7 cellular contexts compared by ENCODE assay signal in the genomic region with DNA sequence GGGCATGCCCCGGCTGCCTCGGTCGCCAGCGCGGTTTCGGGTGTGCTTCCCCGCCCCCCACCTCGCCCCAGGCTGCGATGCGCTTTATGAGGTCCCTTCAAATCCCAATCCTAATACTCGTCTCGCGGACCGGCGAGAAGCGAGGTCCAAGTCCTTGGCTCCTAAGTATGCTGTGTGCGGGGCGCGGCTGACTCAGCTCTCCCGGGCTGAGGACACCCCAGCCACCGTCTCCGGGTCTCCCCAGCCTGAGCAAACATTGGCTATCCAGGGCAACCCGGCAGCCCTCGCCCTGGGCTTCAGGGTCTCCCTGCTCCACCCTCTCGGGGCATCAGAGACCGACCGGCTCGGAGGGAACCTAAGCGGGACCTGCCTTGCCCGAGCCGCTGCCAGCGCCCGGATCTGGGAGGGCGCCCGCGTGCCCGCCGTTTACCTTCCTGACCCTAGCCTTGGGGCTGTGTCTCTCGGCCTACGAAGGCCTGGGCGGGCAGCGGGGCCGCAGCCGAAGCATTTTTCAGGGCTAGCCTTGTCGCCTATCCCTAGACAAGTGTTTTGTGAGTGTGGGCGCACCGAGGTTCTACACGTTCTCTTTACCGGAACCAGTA. TPM values are rescaled to one million over a fixed set of nuclear protein-coding genes. Genes with fewer than 3 reads are reported as not detected.
DNase-seq lines count a peak whose midpoint lies in the region; ATAC-seq and TF ChIP-seq lines count a peak whose summit lies in the region.

No MANE protein-coding gene starts in this region.

- H3K9me3 ChIP-seq in adipocyte (ENCODE audit: control insufficient read depth, low read length): no peaks in the 10 kb centered on the region
- H3K9me3 ChIP-seq in trophoblast cell (ENCODE audit: insufficient read depth, low read depth, low read length): peaks cover 1% of the 10 kb centered on the region

- H2BK12ac ChIP-seq in trophoblast cell (ENCODE audit: low read length): no peak overlapping the region

- peak overlapping the region; percentile 24 for H2AFZ ChIP-seq in trophoblast cell (ENCODE audit: insufficient read depth, low read length, poor library complexity)

- intact Hi-C loops in left ventricle myocardium superior (cut with micrococcal nuclease): no loop called here

- peak overlapping the region; percentile 28 for H2BK5ac ChIP-seq in trophoblast cell (ENCODE audit: low read depth, low read length, poor library complexity)

- H3K9ac ChIP-seq in adipocyte (ENCODE audit: low read length) (peak overlapping the region; percentile 93), trophoblast cell (ENCODE audit: low read length) (peak overlapping the region; percentile 44)

- H3K79me2 ChIP-seq in trophoblast cell (ENCODE audit: control insufficient read depth, insufficient read depth, low read length, poor library complexity): peaks cover 12% of the 10 kb centered on the region

- peak overlapping the region; percentile 43 for H3K4ac ChIP-seq in trophoblast cell (ENCODE audit: low read depth, low read length)

- peak overlapping the region; percentile 68 for H4K8ac ChIP-seq in trophoblast cell (ENCODE audit: low read depth, low read length)

- H3K14ac ChIP-seq in trophoblast cell (ENCODE audit: low read length): peak overlapping the region; percentile 3

- H2BK120ac ChIP-seq in trophoblast cell (ENCODE audit: insufficient read depth, low read length, poor library complexity): no peak overlapping the region

- peak overlapping the region; percentile 48 for H4K91ac ChIP-seq in trophoblast cell (ENCODE audit: low read depth, low read length)

- peak overlapping the region; percentile 76 for H3K4me2 ChIP-seq in trophoblast cell (ENCODE audit: low read length)

- no peak overlapping the region for H3K23ac ChIP-seq in trophoblast cell (ENCODE audit: low read length)

- ATAC-seq in HG02759 (IDR thresholded peaks at IDR 0.05; ENCODE audit: unreplicated experiment) (peak; percentile 20), left ventricle myocardium superior (peak; percentile 61)

- H3K27me3 ChIP-seq in adipocyte (replicated peaks; ENCODE audit: control insufficient read depth, insufficient read depth, low read length): no peaks in the 10 kb centered on the region
- H3K27me3 ChIP-seq in trophoblast cell (ENCODE audit: insufficient read depth, low read length): peaks cover 21% of the 10 kb centered on the region

- H3K18ac ChIP-seq in trophoblast cell (ENCODE audit: low read length): peak overlapping the region; percentile 85

- H2AK5ac ChIP-seq in trophoblast cell (ENCODE audit: low read length): no peak overlapping the region

- H3K27ac ChIP-seq in trophoblast cell (ENCODE audit: low read depth, low read length): no peak overlapping the region

- no peak overlapping the region for H4K12ac ChIP-seq in trophoblast cell (ENCODE audit: low read depth, low read length)

- WGBS in trophoblast cell (ENCODE audit: extremely low coverage, insufficient coverage, insufficient read length): no CpG with 5 or more reads among the region's 49 CpGs

- H3K4me3 ChIP-seq in GM12875 (ENCODE audit: low read depth, low read length): peak overlapping the region; percentile 95
- H3K4me3 ChIP-seq in adipocyte (ENCODE audit: low read length): peak overlapping the region; percentile 95
- H3K4me3 ChIP-seq in trophoblast cell (ENCODE audit: low read depth, low read length): peak overlapping the region; percentile 69

- H3K79me1 ChIP-seq in trophoblast cell (ENCODE audit: low read length): peaks cover 16% of the 10 kb centered on the region

- H3K4me1 ChIP-seq in adipocyte (ENCODE audit: control insufficient read depth, insufficient read depth, low read length) (peaks cover 9% of the 10 kb centered on the region), trophoblast cell (ENCODE audit: control insufficient read depth in 1 of 2, insufficient read depth in 2 of 2, low read length in 2 of 2) (peaks cover 0 to 13% of the 10 kb centered on the region in 2 experiments)

- DNase-seq in RPMI7951 (ENCODE audit: low read depth) (peak; percentile 34), adipocyte (ENCODE audit: low read depth) (peak; percentile 71), left ventricle myocardium superior (peak; percentile 66), trophoblast cell (peak in 1 of 2 donors; percentile 45), GM19240 (ENCODE audit: insufficient read length, low spot score) (no peak)

- TF ChIP-seq CTCF in GM12875 (IDR thresholded peaks at IDR 0.05; ENCODE audit: borderline replicate concordance, insufficient read depth, low read depth, low read length): no peak

- H3K36me3 ChIP-seq in adipocyte (ENCODE audit: control insufficient read depth, insufficient read depth, low read length, severe bottlenecking): peaks cover 8% of the 10 kb centered on the region
- H3K36me3 ChIP-seq in trophoblast cell (ENCODE audit: control insufficient read depth in 1 of 2, insufficient read depth in 2 of 2, low read length in 2 of 2): peaks cover 19 to 20% of the 10 kb centered on the region in 2 experiments

RNA-seq across cellular contexts. Expression of a gene that starts 1.2 kb away (rescaled TPM):
- 2.5 and 3.8 TPM in 2 replicates for total RNA-seq in RPMI7951 (2014; rRNA removed; shearing (Covaris generic))
- 19.5 TPM for total RNA-seq in left ventricle myocardium superior
- 5.0 and 5.7 TPM in 2 replicates for polyA plus RNA-seq in trophoblast cell (2013)
